ENCODE assay signal across 2 cellular contexts in the genomic region with DNA sequence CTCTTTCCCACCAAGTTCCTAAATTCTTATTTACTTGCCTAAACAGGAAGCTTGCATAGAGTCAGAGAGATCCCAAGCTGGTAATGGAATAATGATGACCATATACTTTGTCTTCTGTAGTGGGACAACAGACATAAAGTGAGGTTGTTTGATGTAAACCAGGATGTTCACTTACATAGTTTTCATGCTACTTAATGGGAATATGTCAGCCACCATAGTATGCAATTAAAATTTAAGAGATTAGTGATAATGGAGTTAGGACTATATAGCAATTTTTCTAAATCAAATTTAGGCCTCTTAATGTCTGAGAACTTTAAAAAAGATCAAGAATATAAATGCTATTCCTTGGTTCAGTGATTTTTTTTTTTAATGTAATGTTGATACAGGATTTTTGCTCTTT.
TF ChIP-seq lines count a peak whose summit lies in the region.

No MANE protein-coding gene starts in this region.

TF ChIP-seq in SK-N-SH treated with all-trans-retinoic acid at 6 μM for 48 hours, 23 proteins besides CTCF, POLR2A, EP300 and RAD21:
- TF ChIP-seq, protein P1, sequence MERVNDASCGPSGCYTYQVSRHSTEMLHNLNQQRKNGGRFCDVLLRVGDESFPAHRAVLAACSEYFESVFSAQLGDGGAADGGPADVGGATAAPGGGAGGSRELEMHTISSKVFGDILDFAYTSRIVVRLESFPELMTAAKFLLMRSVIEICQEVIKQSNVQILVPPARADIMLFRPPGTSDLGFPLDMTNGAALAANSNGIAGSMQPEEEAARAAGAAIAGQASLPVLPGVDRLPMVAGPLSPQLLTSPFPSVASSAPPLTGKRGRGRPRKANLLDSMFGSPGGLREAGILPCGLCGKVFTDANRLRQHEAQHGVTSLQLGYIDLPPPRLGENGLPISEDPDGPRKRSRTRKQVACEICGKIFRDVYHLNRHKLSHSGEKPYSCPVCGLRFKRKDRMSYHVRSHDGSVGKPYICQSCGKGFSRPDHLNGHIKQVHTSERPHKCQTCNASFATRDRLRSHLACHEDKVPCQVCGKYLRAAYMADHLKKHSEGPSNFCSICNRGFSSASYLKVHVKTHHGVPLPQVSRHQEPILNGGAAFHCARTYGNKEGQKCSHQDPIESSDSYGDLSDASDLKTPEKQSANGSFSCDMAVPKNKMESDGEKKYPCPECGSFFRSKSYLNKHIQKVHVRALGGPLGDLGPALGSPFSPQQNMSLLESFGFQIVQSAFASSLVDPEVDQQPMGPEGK (CRISPR knock-in tag; IDR thresholded peaks at IDR 0.05; ENCODE audit: borderline replicate concordance) = no peak
- TF ChIP-seq RARB (CRISPR knock-in tag; IDR thresholded peaks at IDR 0.05) (no peak), GLIS3 (CRISPR knock-in tag; IDR thresholded peaks at IDR 0.05) (no peak), BACH2 (CRISPR knock-in tag; IDR thresholded peaks at IDR 0.05; ENCODE audit: borderline replicate concordance) (no peak), ESRRG (CRISPR knock-in tag; IDR thresholded peaks at IDR 0.05) (peak; percentile 63; the same call in 1 of the 2 replicates), PPARA (CRISPR knock-in tag; IDR thresholded peaks at IDR 0.05; ENCODE audit: borderline replicate concordance) (no peak), ARNTL (CRISPR knock-in tag; IDR thresholded peaks at IDR 0.05; ENCODE audit: borderline replicate concordance, low read depth) (no peak), OSR1 (CRISPR knock-in tag; IDR thresholded peaks at IDR 0.05) (no peak), ZNF8 (CRISPR knock-in tag; IDR thresholded peaks at IDR 0.05) (0 out of 2 replicates have a peak, but pooled peaks have one; percentile 4), ZNF70 (CRISPR knock-in tag; IDR thresholded peaks at IDR 0.05) (no peak), ZFP30 (CRISPR knock-in tag; IDR thresholded peaks at IDR 0.05) (no peak), SNAI2 (CRISPR knock-in tag; IDR thresholded peaks at IDR 0.05) (no peak), ZFP3 (CRISPR knock-in tag; IDR thresholded peaks at IDR 0.05) (no peak), TOX (CRISPR knock-in tag; IDR thresholded peaks at IDR 0.05; ENCODE audit: borderline replicate concordance) (no peak), TCF4 (CRISPR knock-in tag; IDR thresholded peaks at IDR 0.05; ENCODE audit: borderline replicate concordance) (no peak), ISL1 (CRISPR knock-in tag; IDR thresholded peaks at IDR 0.05) (peak; percentile 94), ZC3H10 (CRISPR knock-in tag; IDR thresholded peaks at IDR 0.05) (peak; percentile 85; the same call in 1 of the 2 replicates)
- TF ChIP-seq, protein P2, sequence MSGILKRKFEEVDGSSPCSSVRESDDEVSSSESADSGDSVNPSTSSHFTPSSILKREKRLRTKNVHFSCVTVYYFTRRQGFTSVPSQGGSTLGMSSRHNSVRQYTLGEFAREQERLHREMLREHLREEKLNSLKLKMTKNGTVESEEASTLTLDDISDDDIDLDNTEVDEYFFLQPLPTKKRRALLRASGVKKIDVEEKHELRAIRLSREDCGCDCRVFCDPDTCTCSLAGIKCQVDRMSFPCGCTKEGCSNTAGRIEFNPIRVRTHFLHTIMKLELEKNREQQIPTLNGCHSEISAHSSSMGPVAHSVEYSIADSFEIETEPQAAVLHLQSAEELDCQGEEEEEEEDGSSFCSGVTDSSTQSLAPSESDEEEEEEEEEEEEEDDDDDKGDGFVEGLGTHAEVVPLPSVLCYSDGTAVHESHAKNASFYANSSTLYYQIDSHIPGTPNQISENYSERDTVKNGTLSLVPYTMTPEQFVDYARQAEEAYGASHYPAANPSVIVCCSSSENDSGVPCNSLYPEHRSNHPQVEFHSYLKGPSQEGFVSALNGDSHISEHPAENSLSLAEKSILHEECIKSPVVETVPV (CRISPR knock-in tag; IDR thresholded peaks at IDR 0.05) = no peak
- TF ChIP-seq, protein P3, sequence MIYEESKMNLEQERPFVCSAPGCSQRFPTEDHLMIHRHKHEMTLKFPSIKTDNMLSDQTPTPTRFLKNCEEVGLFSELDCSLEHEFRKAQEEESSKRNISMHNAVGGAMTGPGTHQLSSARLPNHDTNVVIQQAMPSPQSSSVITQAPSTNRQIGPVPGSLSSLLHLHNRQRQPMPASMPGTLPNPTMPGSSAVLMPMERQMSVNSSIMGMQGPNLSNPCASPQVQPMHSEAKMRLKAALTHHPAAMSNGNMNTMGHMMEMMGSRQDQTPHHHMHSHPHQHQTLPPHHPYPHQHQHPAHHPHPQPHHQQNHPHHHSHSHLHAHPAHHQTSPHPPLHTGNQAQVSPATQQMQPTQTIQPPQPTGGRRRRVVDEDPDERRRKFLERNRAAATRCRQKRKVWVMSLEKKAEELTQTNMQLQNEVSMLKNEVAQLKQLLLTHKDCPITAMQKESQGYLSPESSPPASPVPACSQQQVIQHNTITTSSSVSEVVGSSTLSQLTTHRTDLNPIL (CRISPR knock-in tag; IDR thresholded peaks at IDR 0.05; ENCODE audit: low read depth) = peak; percentile 80; the same call in 1 of the 2 replicates
- TF ChIP-seq, protein P4, sequence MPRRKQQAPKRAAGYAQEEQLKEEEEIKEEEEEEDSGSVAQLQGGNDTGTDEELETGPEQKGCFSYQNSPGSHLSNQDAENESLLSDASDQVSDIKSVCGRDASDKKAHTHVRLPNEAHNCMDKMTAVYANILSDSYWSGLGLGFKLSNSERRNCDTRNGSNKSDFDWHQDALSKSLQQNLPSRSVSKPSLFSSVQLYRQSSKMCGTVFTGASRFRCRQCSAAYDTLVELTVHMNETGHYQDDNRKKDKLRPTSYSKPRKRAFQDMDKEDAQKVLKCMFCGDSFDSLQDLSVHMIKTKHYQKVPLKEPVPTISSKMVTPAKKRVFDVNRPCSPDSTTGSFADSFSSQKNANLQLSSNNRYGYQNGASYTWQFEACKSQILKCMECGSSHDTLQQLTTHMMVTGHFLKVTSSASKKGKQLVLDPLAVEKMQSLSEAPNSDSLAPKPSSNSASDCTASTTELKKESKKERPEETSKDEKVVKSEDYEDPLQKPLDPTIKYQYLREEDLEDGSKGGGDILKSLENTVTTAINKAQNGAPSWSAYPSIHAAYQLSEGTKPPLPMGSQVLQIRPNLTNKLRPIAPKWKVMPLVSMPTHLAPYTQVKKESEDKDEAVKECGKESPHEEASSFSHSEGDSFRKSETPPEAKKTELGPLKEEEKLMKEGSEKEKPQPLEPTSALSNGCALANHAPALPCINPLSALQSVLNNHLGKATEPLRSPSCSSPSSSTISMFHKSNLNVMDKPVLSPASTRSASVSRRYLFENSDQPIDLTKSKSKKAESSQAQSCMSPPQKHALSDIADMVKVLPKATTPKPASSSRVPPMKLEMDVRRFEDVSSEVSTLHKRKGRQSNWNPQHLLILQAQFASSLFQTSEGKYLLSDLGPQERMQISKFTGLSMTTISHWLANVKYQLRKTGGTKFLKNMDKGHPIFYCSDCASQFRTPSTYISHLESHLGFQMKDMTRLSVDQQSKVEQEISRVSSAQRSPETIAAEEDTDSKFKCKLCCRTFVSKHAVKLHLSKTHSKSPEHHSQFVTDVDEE (CRISPR knock-in tag; IDR thresholded peaks at IDR 0.05) = no peak
TF ChIP-seq in SK-N-SH treated with all-trans-retinoic acid at 6 μM for 48 hours: peak in this region for 5.

TF ChIP-seq in SK-N-SH, 30 proteins besides CTCF, POLR2A, EP300 and RAD21 (continued from another document):
- no peak for TF ChIP-seq FOSL2 (IDR thresholded peaks at IDR 0.05; ENCODE audit: borderline replicate concordance, low read depth)
- no peak for TF ChIP-seq SIN3A (IDR thresholded peaks at IDR 0.05; ENCODE audit: borderline replicate concordance, low read depth, low read length)
- TF ChIP-seq JUND (IDR thresholded peaks at IDR 0.05) = no peak
- no peak for TF ChIP-seq FOXM1 (IDR thresholded peaks at IDR 0.05; ENCODE audit: low read depth)
- TF ChIP-seq SMC3 (IDR thresholded peaks at IDR 0.05; ENCODE audit: low read depth, low read length) = no peak
- no peak for TF ChIP-seq MEF2A (IDR thresholded peaks at IDR 0.05; ENCODE audit: borderline replicate concordance, low read depth)
- TF ChIP-seq TEAD4 (IDR thresholded peaks at IDR 0.05; ENCODE audit: borderline replicate concordance, insufficient read depth) = no peak
